In genomic region chr4:74942918-74943253, GRCh38 we compare ENCODE assay signal across 17 cellular contexts.
"Had no signal": no experiment of that assay in that cellular context is flagged by ENCODE, and none has a peak within 500 bp of the region (broad histone marks: within the 10 kb centered on the region; RNA-seq: fewer than 3 reads in every experiment).

No MANE protein-coding gene starts in this region.

- DNase-seq: activated CD8-positive, alpha-beta T cell treated with anti-CD3 and anti-CD28 coated beads for 36 hours; activated gamma-delta T cell; activated naive CD8-positive, alpha-beta T cell treated with anti-CD3 and anti-CD28 coated beads for 36 hours; activated T-cell treated with anti-CD3 and anti-CD28 coated beads, Interleukin-2, amount 50 U/mL, for 48 hours; effector CD4-positive, alpha-beta T cell; hypothalamus; mesenchymal stem cell; natural killer cell; posterior cingulate gyrus; uterus; WERI-Rb-1 had no signal

- ATAC-seq: activated CD8-positive, alpha-beta T cell treated with anti-CD3 and anti-CD28 coated beads for 36 hours; natural killer cell; stimulated activated effector memory CD8-positive, alpha-beta T cell treated with anti-CD3 and anti-CD28 coated beads, Interleukin-12 subunit alpha, Interleukin-12 subunit beta, amount 100 ng/mL, for 72 hours had no signal

- H3K27ac Mint-ChIP-seq: activated CD8-positive, alpha-beta T cell treated with anti-CD3 and anti-CD28 coated beads for 36 hours; activated naive CD8-positive, alpha-beta T cell treated with anti-CD3 and anti-CD28 coated beads for 36 hours; brain; natural killer cell; stimulated activated effector memory CD8-positive, alpha-beta T cell treated with anti-CD3 and anti-CD28 coated beads, Interleukin-12 subunit alpha, Interleukin-12 subunit beta, amount 100 ng/mL, for 72 hours had no signal

- H3K9me3 ChIP-seq: esophagus muscularis mucosa, tibial nerve, uterus had no signal

- H3K9me3 Mint-ChIP-seq: activated CD8-positive, alpha-beta T cell treated with anti-CD3 and anti-CD28 coated beads for 36 hours had no signal

- H3K4me1 Mint-ChIP-seq: activated naive CD8-positive, alpha-beta T cell treated with anti-CD3 and anti-CD28 coated beads for 36 hours; central memory CD8-positive, alpha-beta T cell; natural killer cell; stimulated activated effector memory CD8-positive, alpha-beta T cell treated with anti-CD3 and anti-CD28 coated beads, Interleukin-12 subunit alpha, Interleukin-12 subunit beta, amount 100 ng/mL, for 72 hours had no signal

- H3K4me3 ChIP-seq: coronary artery, esophagus muscularis mucosa, tibial nerve, uterus had no signal

- H3K27me3 ChIP-seq: esophagus muscularis mucosa, tibial nerve, uterus had no signal

- H3K36me3 ChIP-seq: esophagus muscularis mucosa, tibial nerve, uterus, WERI-Rb-1 had no signal

- H3K36me3 Mint-ChIP-seq: activated naive CD8-positive, alpha-beta T cell treated with anti-CD3 and anti-CD28 coated beads for 36 hours; natural killer cell; stimulated activated effector memory CD8-positive, alpha-beta T cell treated with anti-CD3 and anti-CD28 coated beads, Interleukin-12 subunit alpha, Interleukin-12 subunit beta, amount 100 ng/mL, for 72 hours had no signal

- H3K4me3 Mint-ChIP-seq: activated CD8-positive, alpha-beta T cell treated with anti-CD3 and anti-CD28 coated beads for 36 hours; activated naive CD8-positive, alpha-beta T cell treated with anti-CD3 and anti-CD28 coated beads for 36 hours; central memory CD8-positive, alpha-beta T cell; natural killer cell; stimulated activated effector memory CD8-positive, alpha-beta T cell treated with anti-CD3 and anti-CD28 coated beads, Interleukin-12 subunit alpha, Interleukin-12 subunit beta, amount 100 ng/mL, for 72 hours had no signal

- H3K27ac ChIP-seq: esophagus muscularis mucosa, tibial nerve, uterus, WERI-Rb-1 had no signal

- H3K4me1 ChIP-seq: esophagus muscularis mucosa, tibial nerve, uterus had no signal
